In genomic region chr19:2527716-2528115, GRCh38 we compare ENCODE assay signal across 2 cellular contexts.
TF ChIP-seq lines count a peak whose summit lies in the region.

No MANE protein-coding gene starts in this region.

TF ChIP-seq in A549, 52 proteins besides CTCF, POLR2A, EP300 and RAD21 (continued from another document):
- TF ChIP-seq MAZ (IDR thresholded peaks at IDR 0.05; ENCODE audit: borderline replicate concordance, low read depth, low read length), result no peak
- no peak for TF ChIP-seq PHF8 (IDR thresholded peaks at IDR 0.05; ENCODE audit: borderline replicate concordance, low read depth)
- TF ChIP-seq TP53 (CRISPR knock-in tag; IDR thresholded peaks at IDR 0.05), result no peak

TF ChIP-seq in IMR-90, 13 proteins besides CTCF, POLR2A, EP300 and RAD21 (continued from another document):
- TF ChIP-seq MXI1 (IDR thresholded peaks at IDR 0.05; ENCODE audit: borderline replicate concordance, low read depth, low read length) (no peak), FOS (IDR thresholded peaks at IDR 0.05; ENCODE audit: low read depth, low read length) (no peak), USF2 (IDR thresholded peaks at IDR 0.05; ENCODE audit: low read depth, low read length) (no peak), ELK1 (IDR thresholded peaks at IDR 0.05; ENCODE audit: borderline replicate concordance, low read depth, low read length) (no peak), MAFK (IDR thresholded peaks at IDR 0.05; ENCODE audit: low read depth, low read length) (no peak), CHD1 (IDR thresholded peaks at IDR 0.05; ENCODE audit: low read depth, low read length) (no peak), RFX5 (IDR thresholded peaks at IDR 0.05; ENCODE audit: low read depth, low read length) (no peak), RCOR1 (IDR thresholded peaks at IDR 0.05; ENCODE audit: insufficient replicate concordance, low read length) (no peak), MAZ (IDR thresholded peaks at IDR 0.05; ENCODE audit: borderline replicate concordance, low read depth, low read length) (no peak)
